In the genomic region with DNA sequence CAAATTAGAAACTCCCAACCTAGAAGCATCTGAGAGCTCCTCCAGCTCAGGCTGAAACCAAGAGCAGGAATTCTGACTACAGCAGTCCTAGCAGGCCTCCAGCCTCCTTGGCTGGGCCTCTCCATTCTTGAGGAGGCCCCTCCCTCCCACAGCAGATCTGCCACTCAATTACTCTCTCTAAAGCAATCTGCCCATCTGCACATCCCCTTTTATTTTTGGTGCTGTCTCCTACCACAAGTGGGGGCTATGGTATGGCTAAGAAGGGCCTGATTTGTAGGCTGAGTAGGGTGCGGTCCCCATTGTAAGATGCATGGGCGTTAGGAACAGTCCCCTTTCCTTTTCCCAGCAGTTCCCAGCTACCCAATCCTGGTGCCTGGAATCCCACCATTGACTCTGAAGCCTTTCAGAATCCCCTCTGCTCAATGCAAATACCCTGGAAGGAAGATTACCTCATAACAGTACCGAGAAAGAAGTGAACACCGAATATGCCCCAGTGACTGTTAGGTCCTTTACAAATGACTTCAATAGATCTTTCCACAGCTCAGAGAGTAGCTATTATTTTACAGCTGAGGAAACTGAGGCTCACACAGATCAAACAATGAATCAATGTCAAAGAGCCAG, we compare ENCODE assay signal across 12 cellular contexts. TPM values are rescaled to one million over a fixed set of nuclear protein-coding genes. Genes with fewer than 3 reads are reported as not detected.
DNase-seq lines count a peak whose midpoint lies in the region; ATAC-seq and TF ChIP-seq lines count a peak whose summit lies in the region.
"Had no signal": no experiment of that assay in that cellular context is flagged by ENCODE, and none has a peak within 500 bp of the region (broad histone marks: within the 10 kb centered on the region; RNA-seq: fewer than 3 reads in every experiment).

No MANE protein-coding gene starts in this region.

- H3K36me3 Mint-ChIP-seq in memory B cell (no peaks in the 10 kb centered on the region), H9 (ENCODE audit: insufficient read depth in 1 of 3, low read depth in 3 of 3) (no peaks in the 10 kb centered on the region; a peak in 1 of 7 replicates)

- DNase-seq in NCI-H1694 treated with DMSO at 0.1 percent for 48 hours (lab: John Stamatoyannopoulos, UW) (peak; percentile 7), NCI-H1694 (lab: John Stamatoyannopoulos, UW) (no peak), H7 (peak; percentile 50), Kasumi-1 (lab: John Stamatoyannopoulos, UW) (peak; percentile 41 to 47), memory B cell (ENCODE audit: low spot score in 2 of 2) (no peak), vagina (ENCODE audit: extremely low spot score in 2 of 2) (no peak), kidney glomerular epithelial cell (lab: John Stamatoyannopoulos, UW) (no peak), H9 (no peak)
- DNase-seq: GOT3, NCI-H510A treated with DMSO at 0.1 percent for 48 hours had no signal

- no peak overlapping the region for H2AFZ ChIP-seq in H9 (ENCODE audit: low read length)

- peak; percentile 65 for ATAC-seq in memory B cell (ENCODE audit: low read depth)

- H3K36me3 ChIP-seq in H7 (replicated peaks; ENCODE audit: control insufficient read depth, insufficient read depth, low read length) (no peaks in the 10 kb centered on the region), vagina (no peaks in the 10 kb centered on the region)
- H3K36me3 ChIP-seq: thoracic aorta had no signal

- no peak overlapping the region for H4K5ac ChIP-seq in H9 (ENCODE audit: insufficient read length, low read depth, low read length)

- H3K9me3 ChIP-seq in vagina (no peaks in the 10 kb centered on the region), H9 (ENCODE audit: control insufficient read depth, low read depth, low read length) (no peaks in the 10 kb centered on the region)
- H3K9me3 ChIP-seq: thoracic aorta had no signal

- no peak overlapping the region for H3K4me2 ChIP-seq in H9 (ENCODE audit: insufficient read depth, insufficient read length, low read length)

- H3K27me3 Mint-ChIP-seq in memory B cell (peaks cover 18% of the 10 kb centered on the region), H9 (ENCODE audit: low read depth) (peaks cover 26% of the 10 kb centered on the region)

- no peak overlapping the region for H2BK15ac ChIP-seq in H9 (ENCODE audit: low read depth, low read length)

- H3K9me3 Mint-ChIP-seq in memory B cell (no peaks in the 10 kb centered on the region), H9 (no peaks in the 10 kb centered on the region)

- no peak overlapping the region for H2BK20ac ChIP-seq in H9 (ENCODE audit: low read depth, low read length, poor library complexity, severe bottlenecking)

- no CpG with 5 or more reads among the region's 4 CpGs for WGBS in H9 (ENCODE audit: extremely low coverage, insufficient read length, low lambda C conversion rate)

- no peaks in the 10 kb centered on the region for H3K79me2 ChIP-seq in H9 (ENCODE audit: insufficient read depth, low read length)

- no peak overlapping the region for H4K91ac ChIP-seq in H9 (ENCODE audit: insufficient read length, low read depth, low read length)

- H3K9ac ChIP-seq in H9 (ENCODE audit: extremely low read depth, insufficient read length, low read length) = no peak overlapping the region

- H2AK5ac ChIP-seq in H9 (ENCODE audit: insufficient read length, low read length) = no peak overlapping the region

- H2BK12ac ChIP-seq in H9 (ENCODE audit: insufficient read length, low read depth, low read length) = no peak overlapping the region

- H3K79me1 ChIP-seq in H9 (ENCODE audit: insufficient read depth, low read depth, low read length, poor library complexity, severe bottlenecking) = no peaks in the 10 kb centered on the region

- no peak overlapping the region for H3K4ac ChIP-seq in H9 (ENCODE audit: low read depth, low read length)

- no peak for TF ChIP-seq POLR2A in vagina (IDR thresholded peaks at IDR 0.05)

- TF ChIP-seq CTCF in vagina (IDR thresholded peaks at IDR 0.05) (no peak), H9 (conservative IDR thresholded peaks at IDR 0.05) (no peak)

- H3K27me3 ChIP-seq in H7 (ENCODE audit: control insufficient read depth, insufficient read depth, low read length) (peaks cover 26% of the 10 kb centered on the region), vagina (no peaks in the 10 kb centered on the region), H9 (ENCODE audit: insufficient read depth, low read length) (no peaks in the 10 kb centered on the region; the same call in 1 of the 2 replicates)

- H3K4me1 ChIP-seq in vagina = peaks cover 15% of the 10 kb centered on the region
- no peaks in the 10 kb centered on the region for H3K4me1 ChIP-seq in H9 (ENCODE audit: insufficient read depth, low read length)

- H3K14ac ChIP-seq in H9 (ENCODE audit: insufficient read depth, low read length) = no peak overlapping the region

- no peak overlapping the region for H4K8ac ChIP-seq in H9 (replicated peaks; ENCODE audit: insufficient read length, low read depth, low read length)

- peaks cover 9% of the 10 kb centered on the region for H3K23me2 ChIP-seq in H9 (ENCODE audit: insufficient read length, low read depth, low read length, poor library complexity, severe bottlenecking)

- no peak overlapping the region for H2BK120ac ChIP-seq in H9 (ENCODE audit: low read depth, low read length, poor library complexity, severe bottlenecking)

- H3K4me3 Mint-ChIP-seq in memory B cell (no peak overlapping the region), H9 (no peak overlapping the region)

- no peak overlapping the region for H3K23ac ChIP-seq in H9 (ENCODE audit: insufficient read length, low read depth, low read length)

- H3K27ac Mint-ChIP-seq in memory B cell (no peak overlapping the region), H9 (no peak overlapping the region)

- H3K4me1 Mint-ChIP-seq in memory B cell (no peaks in the 10 kb centered on the region), H9 (peaks cover 27 to 33% of the 10 kb centered on the region in 2 experiments)

- no peak overlapping the region for H3K56ac ChIP-seq in H9 (ENCODE audit: insufficient read length, low read depth, low read length)

- no peak overlapping the region for H3T11ph ChIP-seq in H9 (ENCODE audit: low read length)

- intact Hi-C loops in vagina (cut with DNase I) = no loop called here

- no peaks in the 10 kb centered on the region for H4K20me1 ChIP-seq in H9 (ENCODE audit: control insufficient read depth, insufficient read depth, insufficient read length)

- no peak overlapping the region for H3K4me3 ChIP-seq in H7 (ENCODE audit: insufficient read depth, low read depth, low read length)
- no peak overlapping the region for H3K4me3 ChIP-seq in vagina
- H3K4me3 ChIP-seq: skin epidermis, thoracic aorta had no signal

- no peak overlapping the region for H2BK5ac ChIP-seq in H9 (ENCODE audit: insufficient read length, low read length)

- H3K18ac ChIP-seq in H9 (ENCODE audit: insufficient read length, low read depth, low read length) = no peak overlapping the region

- H3K27ac ChIP-seq in vagina (no peak overlapping the region), H9 (ENCODE audit: insufficient read length, low read depth, low read length) (no peak overlapping the region)
- H3K27ac ChIP-seq: skin epidermis, thoracic aorta had no signal

RNA-seq across cellular contexts. Expression of a gene that starts 11.6 kb away (rescaled TPM):
- 11.6 and 12.3 TPM in 2 replicates for total RNA-seq in H7 (2014; rRNA removed; shearing (Covaris generic))
- total RNA-seq in vagina (11.5 TPM), H9 (2021) (7.7 and 9.1 TPM in 2 replicates)

Comparison
In these comparisons a context has a peak if more than half of its experiments do, and no peak if none do; other contexts are left out.
1. DNase-seq: peak in NCI-H1694 treated with DMSO at 0.1 percent for 48 hours (single experiment), H7 (single experiment) and Kasumi-1 (2 of 2); none in NCI-H1694 (single experiment), memory B cell (0 of 2), vagina (0 of 2), kidney glomerular epithelial cell (single experiment) and H9 (single experiment).